Comparison of ENCODE assay signal across 34 cellular contexts in genomic region chr16:87219287-87219909, GRCh38.
"Had no signal": no experiment of that assay in that cellular context is flagged by ENCODE, and none has a peak within 500 bp of the region (broad histone marks: within the 10 kb centered on the region; RNA-seq: fewer than 3 reads in every experiment).

No MANE protein-coding gene starts in this region.

- H3K4me1 Mint-ChIP-seq: activated CD4-positive, alpha-beta T cell treated with anti-CD3 and anti-CD28 coated beads for 36 hours; activated CD4-positive, alpha-beta T cell treated with anti-CD3 and anti-CD28 coated beads, Interleukin-2, amount 10 ng/mL, durations not matched to agents 24 days and 14 days; activated naive CD4-positive, alpha-beta T cell treated with anti-CD3 and anti-CD28 coated beads, Interleukin-2, amount 50 U/mL, for 24 hours; activated naive CD8-positive, alpha-beta T cell treated with anti-CD3 and anti-CD28 coated beads for 36 hours; activated naive CD8-positive, alpha-beta T cell treated with anti-CD3 and anti-CD28 coated beads, Interleukin-2, amount 50 U/mL, for 24 hours; activated T-helper 17 cell treated with anti-CD3 and anti-CD28 coated beads, Interleukin-2, amount 50 U/mL, for 72 hours; T-helper 17 cell had no signal

- H3K4me3 Mint-ChIP-seq: activated CD4-positive, alpha-beta T cell treated with anti-CD3 and anti-CD28 coated beads for 36 hours; activated CD4-positive, alpha-beta T cell treated with anti-CD3 and anti-CD28 coated beads, Interleukin-2, amount 10 ng/mL, durations not matched to agents 24 days and 14 days; activated CD8-positive, alpha-beta T cell treated with anti-CD3 and anti-CD28 coated beads for 36 hours; activated naive CD4-positive, alpha-beta T cell treated with anti-CD3 and anti-CD28 coated beads for 36 hours; activated naive CD4-positive, alpha-beta T cell treated with anti-CD3 and anti-CD28 coated beads, Interleukin-2, amount 50 U/mL, for 24 hours; activated naive CD8-positive, alpha-beta T cell treated with anti-CD3 and anti-CD28 coated beads for 36 hours; activated naive CD8-positive, alpha-beta T cell treated with anti-CD3 and anti-CD28 coated beads, Interleukin-2, amount 50 U/mL, for 24 hours; activated T-cell treated with anti-CD3 and anti-CD28 coated beads, Interleukin-2, amount 50 U/mL, for 4 hours; activated T-helper 17 cell treated with anti-CD3 and anti-CD28 coated beads, Interleukin-2, amount 50 U/mL, for 72 hours; T-helper 17 cell; T-helper 2 cell treated with Interferon-gamma antibody and Interleukin-4, amounts not matched to agents 5 μg/mL and 100 μg/mL, for 36 hours had no signal

- H3K27ac ChIP-seq: adrenal gland, body of pancreas, cardiac muscle cell, colonic mucosa, esophagus muscularis mucosa, foreskin keratinocyte, gastrocnemius medialis, heart left ventricle, WERI-Rb-1 had no signal

- H3K27ac Mint-ChIP-seq: activated CD4-positive, alpha-beta T cell treated with anti-CD3 and anti-CD28 coated beads for 36 hours; activated CD4-positive, alpha-beta T cell treated with anti-CD3 and anti-CD28 coated beads, Interleukin-2, amount 10 ng/mL, durations not matched to agents 24 days and 14 days; activated CD8-positive, alpha-beta T cell treated with anti-CD3 and anti-CD28 coated beads for 36 hours; activated naive CD4-positive, alpha-beta T cell treated with anti-CD3 and anti-CD28 coated beads for 36 hours; activated naive CD4-positive, alpha-beta T cell treated with anti-CD3 and anti-CD28 coated beads, Interleukin-2, amount 50 U/mL, for 24 hours; activated naive CD8-positive, alpha-beta T cell treated with anti-CD3 and anti-CD28 coated beads for 36 hours; activated naive CD8-positive, alpha-beta T cell treated with anti-CD3 and anti-CD28 coated beads, Interleukin-2, amount 50 U/mL, for 24 hours; activated T-helper 17 cell treated with anti-CD3 and anti-CD28 coated beads, Interleukin-2, amount 50 U/mL, for 72 hours; T-helper 17 cell; T-helper 2 cell treated with Interferon-gamma antibody and Interleukin-4, amounts not matched to agents 5 μg/mL and 100 μg/mL, for 36 hours had no signal

- H3K36me3 ChIP-seq: adrenal gland, cardiac muscle cell, colonic mucosa, esophagus muscularis mucosa, gastrocnemius medialis, heart left ventricle, WERI-Rb-1 had no signal

- FAIRE-seq: endometrium had no signal

- H3K36me3 Mint-ChIP-seq: activated naive CD4-positive, alpha-beta T cell treated with anti-CD3 and anti-CD28 coated beads, Interleukin-2, amount 50 U/mL, for 24 hours; activated naive CD8-positive, alpha-beta T cell treated with anti-CD3 and anti-CD28 coated beads for 36 hours had no signal

- ATAC-seq: activated CD4-positive, alpha-beta T cell treated with anti-CD3 and anti-CD28 coated beads for 36 hours; activated CD8-positive, alpha-beta T cell treated with anti-CD3 and anti-CD28 coated beads for 36 hours; activated naive CD8-positive, alpha-beta T cell treated with anti-CD3 and anti-CD28 coated beads, Interleukin-2, amount 50 U/mL, for 24 hours; activated T-cell treated with anti-CD3 and anti-CD28 coated beads, Interleukin-2, amount 50 U/mL, for 4 hours; activated T-helper 17 cell treated with anti-CD3 and anti-CD28 coated beads, Interleukin-2, amount 50 U/mL, for 72 hours; body of pancreas; foreskin keratinocyte; gastrocnemius medialis; heart left ventricle; T-helper 17 cell had no signal

- H3K4me3 ChIP-seq: adrenal gland, body of pancreas, cardiac muscle cell, colonic mucosa, esophagus muscularis mucosa, gastrocnemius medialis, heart left ventricle had no signal

- DNase-seq: activated CD4-positive, alpha-beta T cell treated with anti-CD3 and anti-CD28 coated beads for 36 hours; activated CD4-positive, alpha-beta T cell treated with anti-CD3 and anti-CD28 coated beads, Interleukin-2, amount 10 ng/mL, durations not matched to agents 24 days and 14 days; activated CD4-positive, alpha-beta T cell treated with anti-CD3 and anti-CD28 coated beads, Interleukin-2, amount 50 U/mL, for 4 hours; activated CD4-positive, CD25-positive, alpha-beta regulatory T cell; activated CD4-positive, CD25-positive, alpha-beta regulatory T cell treated with anti-CD3 and anti-CD28 coated beads, Interleukin-2, amount 50 U/mL, for 72 hours; activated CD8-positive, alpha-beta memory T cell treated with anti-CD3 and anti-CD28 coated beads for 24 hours; activated CD8-positive, alpha-beta T cell treated with anti-CD3 and anti-CD28 coated beads for 36 hours; activated effector memory CD4-positive, alpha-beta T cell treated with Interleukin-2 at 50 U/mL for 16 hours; activated naive CD4-positive, alpha-beta T cell treated with anti-CD3 and anti-CD28 coated beads for 36 hours; activated naive CD8-positive, alpha-beta T cell treated with anti-CD3 and anti-CD28 coated beads for 36 hours; activated naive CD8-positive, alpha-beta T cell treated with anti-CD3 and anti-CD28 coated beads, Interleukin-2, amount 50 U/mL, for 24 hours; activated T-cell treated with anti-CD3 and anti-CD28 coated beads, Interleukin-2, amount 50 U/mL, for 4 hours; adrenal gland; amygdala; aorta; body of pancreas; central memory CD4-positive, alpha-beta T cell; cerebellar nuclear complex; colonic mucosa; effector CD8-positive, alpha-beta T cell; foreskin keratinocyte; gastrocnemius medialis; glutamatergic neuron; heart left ventricle; T-helper 1 cell; T-helper 17 cell; T1000; WERI-Rb-1 had no signal

- H3K27me3 Mint-ChIP-seq: activated CD8-positive, alpha-beta T cell treated with anti-CD3 and anti-CD28 coated beads for 36 hours; activated naive CD4-positive, alpha-beta T cell treated with anti-CD3 and anti-CD28 coated beads, Interleukin-2, amount 50 U/mL, for 24 hours; activated naive CD8-positive, alpha-beta T cell treated with anti-CD3 and anti-CD28 coated beads for 36 hours; activated naive CD8-positive, alpha-beta T cell treated with anti-CD3 and anti-CD28 coated beads, Interleukin-2, amount 50 U/mL, for 24 hours; activated T-helper 17 cell treated with anti-CD3 and anti-CD28 coated beads, Interleukin-2, amount 50 U/mL, for 72 hours; T-helper 17 cell had no signal

- H3K4me1 ChIP-seq: adrenal gland, body of pancreas, colonic mucosa, esophagus muscularis mucosa, foreskin keratinocyte, gastrocnemius medialis, heart left ventricle had no signal

- H3K9me3 ChIP-seq: adrenal gland, body of pancreas, colonic mucosa, esophagus muscularis mucosa, gastrocnemius medialis, heart left ventricle had no signal

- H3K9me3 Mint-ChIP-seq: activated CD4-positive, alpha-beta T cell treated with anti-CD3 and anti-CD28 coated beads, Interleukin-2, amount 10 ng/mL, durations not matched to agents 24 days and 14 days; activated CD8-positive, alpha-beta T cell treated with anti-CD3 and anti-CD28 coated beads for 36 hours; activated naive CD4-positive, alpha-beta T cell treated with anti-CD3 and anti-CD28 coated beads for 36 hours; activated naive CD4-positive, alpha-beta T cell treated with anti-CD3 and anti-CD28 coated beads, Interleukin-2, amount 50 U/mL, for 24 hours; activated naive CD8-positive, alpha-beta T cell treated with anti-CD3 and anti-CD28 coated beads for 36 hours; activated naive CD8-positive, alpha-beta T cell treated with anti-CD3 and anti-CD28 coated beads, Interleukin-2, amount 50 U/mL, for 24 hours; activated T-cell treated with anti-CD3 and anti-CD28 coated beads, Interleukin-2, amount 50 U/mL, for 4 hours; activated T-helper 17 cell treated with anti-CD3 and anti-CD28 coated beads, Interleukin-2, amount 50 U/mL, for 72 hours; T-helper 2 cell treated with Interferon-gamma antibody and Interleukin-4, amounts not matched to agents 5 μg/mL and 100 μg/mL, for 36 hours had no signal

- H3K27me3 ChIP-seq: adrenal gland, body of pancreas, colonic mucosa, gastrocnemius medialis had no signal
